10 cellular contexts compared by ENCODE assay signal in genomic region chr12:56766535-56766934, GRCh38.
DNase-seq lines count a peak whose midpoint lies in the region; ATAC-seq lines count a peak whose summit lies in the region.
"Had no signal": no experiment of that assay in that cellular context is flagged by ENCODE, and none has a peak within 500 bp of the region (broad histone marks: within the 10 kb centered on the region; RNA-seq: fewer than 3 reads in every experiment).

No MANE protein-coding gene starts in this region.

- peak; percentile 96 for ATAC-seq in GM18499 (IDR thresholded peaks at IDR 0.05; ENCODE audit: insufficient read depth, unreplicated experiment)
- peak; percentile 98 for ATAC-seq in GM21515 (IDR thresholded peaks at IDR 0.05; ENCODE audit: unreplicated experiment)
- ATAC-seq in HG03354 (IDR thresholded peaks at IDR 0.05; ENCODE audit: poor library complexity, severe bottlenecking, unreplicated experiment) = peak; percentile 94
- no peak for ATAC-seq in activated CD4-positive, CD25-positive, alpha-beta regulatory T cell treated with anti-CD3 and anti-CD28 coated beads, Interleukin-2, amount 50 U/mL, for 24 hours

- DNase-seq in globus pallidus (ENCODE audit: low spot score) = peak; percentile 54
- no peak for DNase-seq in 8988T
- no peak for DNase-seq in NCI-H1417 treated with DMSO at 0.1 percent for 48 hours (lab: John Stamatoyannopoulos, UW)
- DNase-seq in SHP77 treated with DMSO at 0.1 percent for 48 hours (lab: John Stamatoyannopoulos, UW) = no peak
- DNase-seq: activated CD4-positive, alpha-beta memory T cell treated with anti-CD3 and anti-CD28 coated beads for 36 hours; NCI-H187 had no signal

Comparison
In these comparisons a context has a peak if more than half of its experiments do, and no peak if none do; other contexts are left out.
1. ATAC-seq: peak in GM18499 (single experiment), GM21515 (single experiment) and HG03354 (single experiment); none in activated CD4-positive, CD25-positive, alpha-beta regulatory T cell treated with anti-CD3 and anti-CD28 coated beads, Interleukin-2, amount 50 U/mL, for 24 hours (0 of 2).